In genomic region chr10:3801558-3802192, GRCh38 we compare ENCODE assay signal across 17 cellular contexts.
"Had no signal": no experiment of that assay in that cellular context is flagged by ENCODE, and none has a peak within 500 bp of the region (broad histone marks: within the 10 kb centered on the region; RNA-seq: fewer than 3 reads in every experiment).

No MANE protein-coding gene starts in this region.

- H3K27me3 ChIP-seq: body of pancreas, testis had no signal

- H3K36me3 Mint-ChIP-seq: natural killer cell treated with Interleukin-12 subunit alpha and Interleukin-12 subunit beta and Interleukin-15 and Interleukin-18, amount 100 ng/mL, for 72 hours had no signal

- H3K9me3 ChIP-seq: body of pancreas, testis had no signal

- H3K27ac Mint-ChIP-seq: activated naive CD4-positive, alpha-beta T cell treated with anti-CD3 and anti-CD28 coated beads, Interleukin-2, amount 10 ng/mL, durations not matched to agents 7 days and 5 days; activated T-helper 2 cell treated with anti-CD3 and anti-CD28 coated beads, Interferon-gamma antibody, Interleukin-2, Interleukin-4, amounts not matched to agents 10 μg/mL and 5 μg/mL and 100 μg/mL, durations not matched to agents 14 hours and 24 hours and 36 hours; dendritic cell treated with granulocyte-macrophage colony-stimulating factor and Interleukin-4, amounts not matched to agents 40 ng/mL and 50 ng/mL, for 4 days; natural killer cell treated with Interleukin-12 subunit alpha and Interleukin-12 subunit beta and Interleukin-15 and Interleukin-18, amount 100 ng/mL, for 72 hours; progenitor cell of endocrine pancreas had no signal

- H3K9me3 Mint-ChIP-seq: dendritic cell treated with granulocyte-macrophage colony-stimulating factor and Interleukin-4, amounts not matched to agents 40 ng/mL and 50 ng/mL, for 4 days; effector memory CD8-positive, alpha-beta T cell had no signal

- H3K27ac ChIP-seq: epithelial cell of prostate, testis had no signal

- H3K4me3 Mint-ChIP-seq: activated naive CD4-positive, alpha-beta T cell treated with anti-CD3 and anti-CD28 coated beads, Interleukin-2, amount 10 ng/mL, durations not matched to agents 7 days and 5 days; dendritic cell treated with granulocyte-macrophage colony-stimulating factor and Interleukin-4, amounts not matched to agents 40 ng/mL and 50 ng/mL, for 4 days; natural killer cell treated with Interleukin-12 subunit alpha and Interleukin-12 subunit beta and Interleukin-15 and Interleukin-18, amount 100 ng/mL, for 72 hours had no signal

- DNase-seq: activated CD4-positive, CD25-positive, alpha-beta regulatory T cell treated with anti-CD3 and anti-CD28 coated beads, Interleukin-2, amount 50 U/mL, for 72 hours; activated CD8-positive, alpha-beta memory T cell treated with anti-CD3 and anti-CD28 coated beads for 24 hours; activated naive CD4-positive, alpha-beta T cell treated with anti-CD3 and anti-CD28 coated beads, Interleukin-2, amount 10 ng/mL, durations not matched to agents 7 days and 5 days; body of pancreas; effector memory CD8-positive, alpha-beta T cell; hypothalamus; mammary epithelial cell; nucleus accumbens; stimulated activated CD4-positive, alpha-beta T cell treated with anti-CD3 and anti-CD28 coated beads, Interleukin-2, amount 100 ng/mL, for 48 hours; stimulated activated CD8-positive, alpha-beta memory T cell treated with anti-CD3 and anti-CD28 coated beads, Interleukin-4, amount 100 ng/mL, for 48 hours; stimulated activated naive CD8-positive, alpha-beta T cell treated with anti-CD3 and anti-CD28 coated beads, Interleukin-15, Interleukin-2, amounts not matched to agents 100 U/mL and 50 U/mL, for 24 hours; testis had no signal

- ATAC-seq: body of pancreas; effector memory CD8-positive, alpha-beta T cell; natural killer cell treated with Interleukin-12 subunit alpha and Interleukin-12 subunit beta and Interleukin-15 and Interleukin-18, amount 100 ng/mL, for 72 hours; stimulated activated naive CD8-positive, alpha-beta T cell treated with anti-CD3 and anti-CD28 coated beads, Interleukin-15, Interleukin-2, amounts not matched to agents 100 U/mL and 50 U/mL, for 24 hours had no signal

- H3K27me3 Mint-ChIP-seq: effector memory CD8-positive, alpha-beta T cell; natural killer cell treated with Interleukin-12 subunit alpha and Interleukin-12 subunit beta and Interleukin-15 and Interleukin-18, amount 100 ng/mL, for 72 hours; progenitor cell of endocrine pancreas had no signal

- H3K4me3 ChIP-seq: body of pancreas, testis had no signal
